1 cellular context compared by ENCODE assay signal in genomic region chr10:119438717-119439116, GRCh38.
TF ChIP-seq lines count a peak whose summit lies in the region.

No MANE protein-coding gene starts in this region.

TF ChIP-seq in HepG2, 621 proteins besides CTCF, POLR2A, EP300 and RAD21 (continued from another document):
- TF ChIP-seq ZBTB40 (IDR thresholded peaks at IDR 0.05), result no peak
- no peak for TF ChIP-seq ZBTB40 (CRISPR knock-in tag; IDR thresholded peaks at IDR 0.05)
- TF ChIP-seq RFXAP (CRISPR knock-in tag; IDR thresholded peaks at IDR 0.05; ENCODE audit: borderline replicate concordance), result no peak
- TF ChIP-seq HNRNPLL (IDR thresholded peaks at IDR 0.05; ENCODE audit: low read depth, low read length, poor library complexity, severe bottlenecking), result no peak
